Comparison of ENCODE assay signal across 11 cellular contexts in the genomic region with DNA sequence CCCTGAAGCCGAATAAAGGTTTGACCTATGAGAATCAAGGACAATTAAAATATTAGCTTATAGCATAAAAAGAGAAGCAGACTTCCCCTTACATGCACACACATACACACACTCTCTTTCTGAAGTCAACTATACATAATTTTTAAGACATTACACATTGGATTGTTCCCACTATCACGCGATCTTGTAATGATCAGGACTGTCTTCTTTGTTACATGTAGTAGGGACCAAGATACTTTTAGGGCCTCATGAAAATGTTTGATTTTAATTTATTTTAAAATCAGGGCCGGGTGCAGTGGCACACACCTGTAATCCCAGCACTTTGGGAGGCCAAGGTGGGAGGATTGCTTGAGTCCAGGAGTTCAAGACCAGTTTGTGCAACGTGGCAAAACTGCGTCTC.
"Had no signal": no experiment of that assay in that cellular context is flagged by ENCODE, and none has a peak within 500 bp of the region (broad histone marks: within the 10 kb centered on the region; RNA-seq: fewer than 3 reads in every experiment).

No MANE protein-coding gene starts in this region.

- H3K4me1 ChIP-seq: HAP-1 had no signal

- H3K9ac ChIP-seq: GM23248 had no signal

- ATAC-seq: GM23338, HCT116 had no signal

- H3K9me3 Mint-ChIP-seq: GM23338, H9, HFFc6 had no signal

- H3K4me2 ChIP-seq: GM23338 had no signal

- H3K9me3 ChIP-seq: HAP-1 had no signal

- FAIRE-seq: H1, H54 had no signal

- DNase-seq: GM23248, GOT3, H7, H9, HCEC 1CT, HFFc6 had no signal

- H3K27ac Mint-ChIP-seq: GM23338, H9, HFFc6 had no signal

- H3K36me3 ChIP-seq: HAP-1 had no signal

- H3K4me3 ChIP-seq: GM23248, GM23338, HAP-1 had no signal

- H3K4me3 Mint-ChIP-seq: GM23338, H9, HFFc6 had no signal

- H2AFZ ChIP-seq: GM23248, GM23338 had no signal

- H3K27ac ChIP-seq: GM23248 had no signal
